Comparison of ENCODE assay signal across 2 cellular contexts in the genomic region with DNA sequence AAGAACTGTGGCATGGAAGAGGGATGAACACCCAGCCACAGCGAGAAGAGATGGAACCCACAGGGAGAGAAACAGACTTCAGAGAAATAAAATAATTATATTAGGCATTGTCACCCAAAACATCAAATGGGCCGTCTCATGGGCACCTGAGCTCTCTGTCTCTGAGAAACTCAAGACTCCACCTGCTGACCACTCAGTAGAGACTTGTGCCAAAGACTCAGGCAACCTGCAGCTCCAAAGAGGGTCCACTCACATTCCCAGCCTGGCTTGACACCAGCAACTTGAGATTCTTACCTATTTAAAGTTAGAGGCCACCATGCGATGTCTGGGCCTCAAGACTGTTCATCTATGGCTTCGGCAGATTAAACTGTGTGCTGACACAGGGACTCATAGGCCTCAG.
TF ChIP-seq lines count a peak whose summit lies in the region.

No MANE protein-coding gene starts in this region.

TF ChIP-seq in WTC11, 78 proteins besides CTCF, POLR2A, EP300 and RAD21 (continues in another document):
- TF ChIP-seq OVOL2 (CRISPR knock-in tag; IDR thresholded peaks at IDR 0.05; ENCODE audit: borderline replicate concordance) (no peak), IRF2 (CRISPR knock-in tag; IDR thresholded peaks at IDR 0.05; ENCODE audit: borderline replicate concordance, low read depth) (no peak), ZNF423 (CRISPR knock-in tag; IDR thresholded peaks at IDR 0.05) (no peak), ZBTB21 (CRISPR knock-in tag; IDR thresholded peaks at IDR 0.05; ENCODE audit: borderline replicate concordance) (no peak), NFATC4 (CRISPR knock-in tag; IDR thresholded peaks at IDR 0.05) (no peak), TEAD1 (CRISPR knock-in tag; IDR thresholded peaks at IDR 0.05) (no peak), NR3C1 (CRISPR knock-in tag; conservative IDR thresholded peaks at IDR 0.05; ENCODE audit: low read depth) (no peak), ZNF219 (CRISPR knock-in tag; IDR thresholded peaks at IDR 0.05; ENCODE audit: borderline replicate concordance) (no peak), GTF2I (CRISPR knock-in tag; conservative IDR thresholded peaks at IDR 0.05) (no peak)
- TF ChIP-seq, protein P1, sequence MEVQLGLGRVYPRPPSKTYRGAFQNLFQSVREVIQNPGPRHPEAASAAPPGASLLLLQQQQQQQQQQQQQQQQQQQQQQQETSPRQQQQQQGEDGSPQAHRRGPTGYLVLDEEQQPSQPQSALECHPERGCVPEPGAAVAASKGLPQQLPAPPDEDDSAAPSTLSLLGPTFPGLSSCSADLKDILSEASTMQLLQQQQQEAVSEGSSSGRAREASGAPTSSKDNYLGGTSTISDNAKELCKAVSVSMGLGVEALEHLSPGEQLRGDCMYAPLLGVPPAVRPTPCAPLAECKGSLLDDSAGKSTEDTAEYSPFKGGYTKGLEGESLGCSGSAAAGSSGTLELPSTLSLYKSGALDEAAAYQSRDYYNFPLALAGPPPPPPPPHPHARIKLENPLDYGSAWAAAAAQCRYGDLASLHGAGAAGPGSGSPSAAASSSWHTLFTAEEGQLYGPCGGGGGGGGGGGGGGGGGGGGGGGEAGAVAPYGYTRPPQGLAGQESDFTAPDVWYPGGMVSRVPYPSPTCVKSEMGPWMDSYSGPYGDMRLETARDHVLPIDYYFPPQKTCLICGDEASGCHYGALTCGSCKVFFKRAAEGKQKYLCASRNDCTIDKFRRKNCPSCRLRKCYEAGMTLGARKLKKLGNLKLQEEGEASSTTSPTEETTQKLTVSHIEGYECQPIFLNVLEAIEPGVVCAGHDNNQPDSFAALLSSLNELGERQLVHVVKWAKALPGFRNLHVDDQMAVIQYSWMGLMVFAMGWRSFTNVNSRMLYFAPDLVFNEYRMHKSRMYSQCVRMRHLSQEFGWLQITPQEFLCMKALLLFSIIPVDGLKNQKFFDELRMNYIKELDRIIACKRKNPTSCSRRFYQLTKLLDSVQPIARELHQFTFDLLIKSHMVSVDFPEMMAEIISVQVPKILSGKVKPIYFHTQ (CRISPR knock-in tag; IDR thresholded peaks at IDR 0.05) = no peak
- TF ChIP-seq, protein P2, sequence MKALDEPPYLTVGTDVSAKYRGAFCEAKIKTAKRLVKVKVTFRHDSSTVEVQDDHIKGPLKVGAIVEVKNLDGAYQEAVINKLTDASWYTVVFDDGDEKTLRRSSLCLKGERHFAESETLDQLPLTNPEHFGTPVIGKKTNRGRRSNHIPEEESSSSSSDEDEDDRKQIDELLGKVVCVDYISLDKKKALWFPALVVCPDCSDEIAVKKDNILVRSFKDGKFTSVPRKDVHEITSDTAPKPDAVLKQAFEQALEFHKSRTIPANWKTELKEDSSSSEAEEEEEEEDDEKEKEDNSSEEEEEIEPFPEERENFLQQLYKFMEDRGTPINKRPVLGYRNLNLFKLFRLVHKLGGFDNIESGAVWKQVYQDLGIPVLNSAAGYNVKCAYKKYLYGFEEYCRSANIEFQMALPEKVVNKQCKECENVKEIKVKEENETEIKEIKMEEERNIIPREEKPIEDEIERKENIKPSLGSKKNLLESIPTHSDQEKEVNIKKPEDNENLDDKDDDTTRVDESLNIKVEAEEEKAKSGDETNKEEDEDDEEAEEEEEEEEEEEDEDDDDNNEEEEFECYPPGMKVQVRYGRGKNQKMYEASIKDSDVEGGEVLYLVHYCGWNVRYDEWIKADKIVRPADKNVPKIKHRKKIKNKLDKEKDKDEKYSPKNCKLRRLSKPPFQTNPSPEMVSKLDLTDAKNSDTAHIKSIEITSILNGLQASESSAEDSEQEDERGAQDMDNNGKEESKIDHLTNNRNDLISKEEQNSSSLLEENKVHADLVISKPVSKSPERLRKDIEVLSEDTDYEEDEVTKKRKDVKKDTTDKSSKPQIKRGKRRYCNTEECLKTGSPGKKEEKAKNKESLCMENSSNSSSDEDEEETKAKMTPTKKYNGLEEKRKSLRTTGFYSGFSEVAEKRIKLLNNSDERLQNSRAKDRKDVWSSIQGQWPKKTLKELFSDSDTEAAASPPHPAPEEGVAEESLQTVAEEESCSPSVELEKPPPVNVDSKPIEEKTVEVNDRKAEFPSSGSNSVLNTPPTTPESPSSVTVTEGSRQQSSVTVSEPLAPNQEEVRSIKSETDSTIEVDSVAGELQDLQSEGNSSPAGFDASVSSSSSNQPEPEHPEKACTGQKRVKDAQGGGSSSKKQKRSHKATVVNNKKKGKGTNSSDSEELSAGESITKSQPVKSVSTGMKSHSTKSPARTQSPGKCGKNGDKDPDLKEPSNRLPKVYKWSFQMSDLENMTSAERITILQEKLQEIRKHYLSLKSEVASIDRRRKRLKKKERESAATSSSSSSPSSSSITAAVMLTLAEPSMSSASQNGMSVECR (CRISPR knock-in tag; IDR thresholded peaks at IDR 0.05; ENCODE audit: borderline replicate concordance) = no peak
- TF ChIP-seq, protein P3, sequence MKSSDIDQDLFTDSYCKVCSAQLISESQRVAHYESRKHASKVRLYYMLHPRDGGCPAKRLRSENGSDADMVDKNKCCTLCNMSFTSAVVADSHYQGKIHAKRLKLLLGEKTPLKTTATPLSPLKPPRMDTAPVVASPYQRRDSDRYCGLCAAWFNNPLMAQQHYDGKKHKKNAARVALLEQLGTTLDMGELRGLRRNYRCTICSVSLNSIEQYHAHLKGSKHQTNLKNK (CRISPR knock-in tag; IDR thresholded peaks at IDR 0.05) = no peak
- TF ChIP-seq, protein P4, sequence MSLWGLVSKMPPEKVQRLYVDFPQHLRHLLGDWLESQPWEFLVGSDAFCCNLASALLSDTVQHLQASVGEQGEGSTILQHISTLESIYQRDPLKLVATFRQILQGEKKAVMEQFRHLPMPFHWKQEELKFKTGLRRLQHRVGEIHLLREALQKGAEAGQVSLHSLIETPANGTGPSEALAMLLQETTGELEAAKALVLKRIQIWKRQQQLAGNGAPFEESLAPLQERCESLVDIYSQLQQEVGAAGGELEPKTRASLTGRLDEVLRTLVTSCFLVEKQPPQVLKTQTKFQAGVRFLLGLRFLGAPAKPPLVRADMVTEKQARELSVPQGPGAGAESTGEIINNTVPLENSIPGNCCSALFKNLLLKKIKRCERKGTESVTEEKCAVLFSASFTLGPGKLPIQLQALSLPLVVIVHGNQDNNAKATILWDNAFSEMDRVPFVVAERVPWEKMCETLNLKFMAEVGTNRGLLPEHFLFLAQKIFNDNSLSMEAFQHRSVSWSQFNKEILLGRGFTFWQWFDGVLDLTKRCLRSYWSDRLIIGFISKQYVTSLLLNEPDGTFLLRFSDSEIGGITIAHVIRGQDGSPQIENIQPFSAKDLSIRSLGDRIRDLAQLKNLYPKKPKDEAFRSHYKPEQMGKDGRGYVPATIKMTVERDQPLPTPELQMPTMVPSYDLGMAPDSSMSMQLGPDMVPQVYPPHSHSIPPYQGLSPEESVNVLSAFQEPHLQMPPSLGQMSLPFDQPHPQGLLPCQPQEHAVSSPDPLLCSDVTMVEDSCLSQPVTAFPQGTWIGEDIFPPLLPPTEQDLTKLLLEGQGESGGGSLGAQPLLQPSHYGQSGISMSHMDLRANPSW (CRISPR knock-in tag; conservative IDR thresholded peaks at IDR 0.05; ENCODE audit: low read depth) = no peak

TF ChIP-seq in GM12891, 5 proteins besides CTCF, POLR2A, EP300 and RAD21:
- no peak for TF ChIP-seq POLR2AphosphoS5 (IDR thresholded peaks at IDR 0.05; ENCODE audit: low read depth, low read length)
- no peak for TF ChIP-seq PAX5 (IDR thresholded peaks at IDR 0.05; ENCODE audit: insufficient read depth, low read length, severe bottlenecking)
